In the genomic region with DNA sequence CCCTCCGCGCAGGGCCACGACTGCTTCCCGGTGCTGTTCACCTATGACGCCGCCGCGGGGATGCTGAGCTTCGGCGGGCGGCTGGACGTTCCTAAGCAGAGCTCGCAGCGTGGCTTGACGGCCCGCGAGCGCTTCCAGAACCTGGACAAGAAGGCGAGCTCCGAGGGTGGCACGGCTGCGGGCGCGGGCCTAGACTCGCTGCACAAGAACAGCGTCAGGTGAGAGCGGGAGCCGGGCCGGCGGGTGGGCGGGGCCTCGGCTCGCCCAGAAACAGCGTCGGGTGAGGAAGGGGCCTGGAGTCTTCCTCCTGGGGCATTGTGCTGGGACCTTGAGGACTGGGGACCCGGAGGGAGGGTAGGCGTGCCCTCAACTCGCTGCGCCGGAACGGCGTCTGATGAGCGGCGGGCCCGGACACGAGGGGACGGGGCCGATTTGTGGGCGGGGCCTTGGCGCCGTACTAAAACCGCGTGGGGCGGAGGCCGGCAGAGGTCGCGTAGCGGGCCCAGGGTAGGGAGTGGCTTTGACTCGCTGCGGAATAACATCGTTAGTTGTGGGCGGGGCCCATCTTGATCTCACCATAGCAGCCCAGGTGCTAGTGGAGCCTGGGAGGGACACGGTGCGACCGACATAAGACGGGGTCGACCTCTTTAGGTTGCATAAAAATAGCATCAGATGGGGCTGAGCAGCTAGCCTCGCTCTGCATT, we compare ENCODE assay signal across 8 cellular contexts. TPM values are rescaled to one million over a fixed set of nuclear protein-coding genes. Genes with fewer than 3 reads are reported as not detected.
DNase-seq lines count a peak whose midpoint lies in the region; ATAC-seq and TF ChIP-seq lines count a peak whose summit lies in the region.

No MANE protein-coding gene starts in this region.

- H3K9me3 ChIP-seq in Panc1 (ENCODE audit: control insufficient read depth, insufficient read depth, low read depth, low read length) (no peaks in the 10 kb centered on the region), cardiac muscle cell (ENCODE audit: low read depth) (no peaks in the 10 kb centered on the region)

- H3K4me1 ChIP-seq in Panc1 (ENCODE audit: control insufficient read depth, insufficient read depth, low read length), result peaks cover 49% of the 10 kb centered on the region
- peaks cover 7% of the 10 kb centered on the region for H3K4me1 ChIP-seq in cardiac muscle cell (ENCODE audit: low read depth)
- no peaks in the 10 kb centered on the region for H3K4me1 ChIP-seq in urinary bladder (ENCODE audit: insufficient read depth)

- H3K36me3 ChIP-seq in Panc1 (ENCODE audit: control insufficient read depth, insufficient read depth, low read length), result 0 out of 2 replicates have a peak, but pooled peaks cover 4% of the 10 kb centered on the region
- H3K36me3 ChIP-seq in cardiac muscle cell, result peaks cover 6% of the 10 kb centered on the region
- no peaks in the 10 kb centered on the region for H3K36me3 ChIP-seq in urinary bladder (ENCODE audit: insufficient read depth)

- in situ Hi-C loops in Panc1 (cut with HindIII; ENCODE audit: low pct_unique_long_range_greater_than_20kb, low sequenced_read_pairs), result no loop called here

- BruUV-seq in Panc1 (replicated peaks; lab: Mats Ljungman, UMichigan), result no TSS peak

- POLR2A ChIA-PET in Panc1 (lab: Charles Lee), result interaction anchor here (0.5 to 0.9 kb wide), 3 partner anchors 15 to 17 kb away, joined by 3 to 6 read pairs (median 4); partner anchors contain the start of gene BUD31

- intact Hi-C loops in Panc1 (cut with micrococcal nuclease; ENCODE audit: unreplicated experiment), result no loop called here
- intact Hi-C loops in posterior cingulate gyrus (cut with DNase I), result no loop called here

- H3K27me3 ChIP-seq in Panc1 (ENCODE audit: control insufficient read depth, insufficient read depth, low read length) (no peaks in the 10 kb centered on the region), cardiac muscle cell (no peaks in the 10 kb centered on the region)

- DNase-seq in COR-L47 (lab: John Stamatoyannopoulos, UW), result peak; percentile 88
- DNase-seq in Panc1 (ENCODE audit: low read depth, low spot score), result no peak
- DNase-seq in activated naive CD4-positive, alpha-beta T cell (lab: John Stamatoyannopoulos, UW), result peak; percentile 39 to 77 (median 53)
- peak; percentile 71 to 91 for DNase-seq in cardiac muscle cell (ENCODE audit: low read depth in 1 of 2, low spot score in 1 of 2)
- peak; percentile 27 to 95 (median 66) for DNase-seq in posterior cingulate gyrus
- no peak for DNase-seq in GDM1 (lab: John Stamatoyannopoulos, UW)

- no peak for TF ChIP-seq CTCF in Panc1 (IDR thresholded peaks at IDR 0.05)
- TF ChIP-seq CTCF in cardiac muscle cell (IDR thresholded peaks at IDR 0.05; ENCODE audit: low read depth, low read length), result no peak

- CTCF ChIA-PET in Panc1 (lab: Charles Lee), result no interaction called here

- H3K27ac ChIP-seq in Panc1 (ENCODE audit: low read length) (peak overlapping the region; percentile 53), cardiac muscle cell (peak overlapping the region; percentile 95), urinary bladder (ENCODE audit: low read depth) (peak overlapping the region; percentile 47)

- peak overlapping the region in 1 of 2 experiments; percentile 7; a peak in 1 of 4 replicates for H3K4me3 ChIP-seq in Panc1 (ENCODE audit: low read depth in 2 of 2, low read length in 2 of 2)
- H3K4me3 ChIP-seq in cardiac muscle cell, result peak overlapping the region; percentile 49
- peak overlapping the region; percentile 41 for H3K4me3 ChIP-seq in urinary bladder (ENCODE audit: low read depth, low read length)

- ATAC-seq in HG03064 (IDR thresholded peaks at IDR 0.05; ENCODE audit: low read depth, unreplicated experiment) (peak; percentile 52), Panc1 (peak; percentile 65)

- WGBS in urinary bladder, result 5% methylated on average over 68 of the region's 68 CpGs

RNA-seq across cellular contexts. Expression of gene PDAP1, which starts 15.6 kb away (rescaled TPM):
- 147 TPM for total RNA-seq in Panc1 (2021; ENCODE audit: unreplicated experiment)
- 442 TPM for polyA plus RNA-seq in Panc1 (2012; ENCODE audit: insufficient read length)
- 130 and 181 TPM in 2 replicates for total RNA-seq in cardiac muscle cell
- 75.1 and 81.0 TPM in 2 replicates for polyA plus RNA-seq in cardiac muscle cell
- 11.4 TPM for total RNA-seq in urinary bladder
- 215 TPM for polyA plus RNA-seq in urinary bladder

RNA-seq across cellular contexts. Expression of gene BUD31, which starts 16.0 kb away (rescaled TPM):
- total RNA-seq in Panc1 (2021; ENCODE audit: unreplicated experiment) (179 TPM), cardiac muscle cell (66.9 and 110 TPM in 2 replicates), urinary bladder (43.8 TPM)
- polyA plus RNA-seq in Panc1 (2012; ENCODE audit: insufficient read length), result 225 TPM
- polyA plus RNA-seq in cardiac muscle cell (132 and 193 TPM in 2 replicates), urinary bladder (84.2 TPM)

RNA-seq across cellular contexts. Expression of gene ARPC1B, which starts 18.3 kb away (rescaled TPM):
- 266 TPM for total RNA-seq in Panc1 (2021; ENCODE audit: unreplicated experiment)
- polyA plus RNA-seq in Panc1 (2012; ENCODE audit: insufficient read length), result 692 TPM
- total RNA-seq in cardiac muscle cell, result 38.7 and 61.7 TPM in 2 replicates
- 49.3 and 56.1 TPM in 2 replicates for polyA plus RNA-seq in cardiac muscle cell
- 84.4 TPM for total RNA-seq in urinary bladder
- 184 TPM for polyA plus RNA-seq in urinary bladder

RNA-seq across cellular contexts. Expression of gene PTCD1, which starts 45.8 kb away (rescaled TPM):
- total RNA-seq in Panc1 (2021; ENCODE audit: unreplicated experiment) (15.0 TPM), cardiac muscle cell (13.7 and 27.9 TPM in 2 replicates), urinary bladder (4.3 TPM)
- polyA plus RNA-seq in Panc1 (2012; ENCODE audit: insufficient read length), result 13.8 TPM
- polyA plus RNA-seq in cardiac muscle cell (6.1 and 7.8 TPM in 2 replicates), urinary bladder (5.8 TPM)

RNA-seq across cellular contexts. Expression of gene CPSF4, which starts 45.9 kb away (rescaled TPM):
- total RNA-seq in Panc1 (2021; ENCODE audit: unreplicated experiment) (57.0 TPM), cardiac muscle cell (59.9 and 84.1 TPM in 2 replicates), urinary bladder (15.6 TPM)
- polyA plus RNA-seq in Panc1 (2012; ENCODE audit: insufficient read length), result 44.8 TPM
- polyA plus RNA-seq in cardiac muscle cell (59.8 and 75.2 TPM in 2 replicates), urinary bladder (26.4 TPM)

Comparison
In these comparisons a context has a peak if more than half of its experiments do, and no peak if none do; other contexts are left out.
1. DNase-seq: peak in COR-L47 (single experiment), activated naive CD4-positive, alpha-beta T cell (4 of 4), cardiac muscle cell (2 of 2) and posterior cingulate gyrus (10 of 10); none in Panc1 (single experiment) and GDM1 (single experiment).
2. RNA of gene PDAP1, which starts 15.6 kb away (total RNA-seq): 130 to 181 TPM in cardiac muscle cell and 147 TPM in Panc1 (single experiment); 11.4 TPM in urinary bladder (single experiment); every median in the first group is over 10 times any median in the second.
3. Peak in every context shown above with its lines, with median percentiles within 50 percentile points of each other: H3K27ac ChIP-seq.